ENCODE assay signal across 1 cellular context in genomic region chr17:8185580-8186445, GRCh38.
A peak's percentile ranks its signal among the peaks of the same experiment; 100 is the strongest.
TF ChIP-seq lines count a peak whose summit lies in the region.

No MANE protein-coding gene starts in this region.

TF ChIP-seq in HepG2, 621 proteins besides CTCF, POLR2A, EP300 and RAD21 (continued from another document and continues in another):
- TF ChIP-seq, protein P1, sequence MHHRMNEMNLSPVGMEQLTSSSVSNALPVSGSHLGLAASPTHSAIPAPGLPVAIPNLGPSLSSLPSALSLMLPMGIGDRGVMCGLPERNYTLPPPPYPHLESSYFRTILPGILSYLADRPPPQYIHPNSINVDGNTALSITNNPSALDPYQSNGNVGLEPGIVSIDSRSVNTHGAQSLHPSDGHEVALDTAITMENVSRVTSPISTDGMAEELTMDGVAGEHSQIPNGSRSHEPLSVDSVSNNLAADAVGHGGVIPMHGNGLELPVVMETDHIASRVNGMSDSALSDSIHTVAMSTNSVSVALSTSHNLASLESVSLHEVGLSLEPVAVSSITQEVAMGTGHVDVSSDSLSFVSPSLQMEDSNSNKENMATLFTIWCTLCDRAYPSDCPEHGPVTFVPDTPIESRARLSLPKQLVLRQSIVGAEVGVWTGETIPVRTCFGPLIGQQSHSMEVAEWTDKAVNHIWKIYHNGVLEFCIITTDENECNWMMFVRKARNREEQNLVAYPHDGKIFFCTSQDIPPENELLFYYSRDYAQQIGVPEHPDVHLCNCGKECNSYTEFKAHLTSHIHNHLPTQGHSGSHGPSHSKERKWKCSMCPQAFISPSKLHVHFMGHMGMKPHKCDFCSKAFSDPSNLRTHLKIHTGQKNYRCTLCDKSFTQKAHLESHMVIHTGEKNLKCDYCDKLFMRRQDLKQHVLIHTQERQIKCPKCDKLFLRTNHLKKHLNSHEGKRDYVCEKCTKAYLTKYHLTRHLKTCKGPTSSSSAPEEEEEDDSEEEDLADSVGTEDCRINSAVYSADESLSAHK (CRISPR knock-in tag; IDR thresholded peaks at IDR 0.05; ENCODE audit: borderline replicate concordance): no peak
- no peak for TF ChIP-seq E2F1 (CRISPR knock-in tag; IDR thresholded peaks at IDR 0.05)
- TF ChIP-seq AKAP8 (CRISPR knock-in tag; IDR thresholded peaks at IDR 0.05): no peak
- no peak for TF ChIP-seq ZNF776 (CRISPR knock-in tag; IDR thresholded peaks at IDR 0.05)
- no peak for TF ChIP-seq MAFG (CRISPR knock-in tag; IDR thresholded peaks at IDR 0.05)
- TF ChIP-seq NPAS2 (CRISPR knock-in tag; IDR thresholded peaks at IDR 0.05; ENCODE audit: borderline replicate concordance): no peak
- no peak for TF ChIP-seq PCBP2 (optimal IDR thresholded peaks at IDR 0.05; ENCODE audit: low read depth, low read length, poor library complexity, severe bottlenecking)
- no peak for TF ChIP-seq ZNF850 (CRISPR knock-in tag; conservative IDR thresholded peaks at IDR 0.05)
- TF ChIP-seq ESRRA (CRISPR knock-in tag; IDR thresholded peaks at IDR 0.05; ENCODE audit: low read depth): 0 out of 2 replicates have a peak, but pooled peaks have one; percentile 9
- TF ChIP-seq EHMT2 (IDR thresholded peaks at IDR 0.05; ENCODE audit: borderline replicate concordance, low read depth, low read length): no peak
- TF ChIP-seq ELF1 (CRISPR knock-in tag; IDR thresholded peaks at IDR 0.05): no peak; the same call in 1 of the 2 replicates
- no peak for TF ChIP-seq MBD4 (IDR thresholded peaks at IDR 0.05; ENCODE audit: borderline replicate concordance, low read length)
- 0 out of 2 replicates have a peak, but pooled peaks have one; percentile 0 for TF ChIP-seq THAP7 (CRISPR knock-in tag; IDR thresholded peaks at IDR 0.05)
- TF ChIP-seq CCAR2 (optimal IDR thresholded peaks at IDR 0.05; ENCODE audit: low read depth, low read length): no peak
- TF ChIP-seq KMT2A (CRISPR knock-in tag; IDR thresholded peaks at IDR 0.05): no peak
- TF ChIP-seq FOXP4 (CRISPR knock-in tag; IDR thresholded peaks at IDR 0.05): peak; percentile 37; the same call in 1 of the 2 replicates
- TF ChIP-seq REL (CRISPR knock-in tag; conservative IDR thresholded peaks at IDR 0.05): no peak
- TF ChIP-seq ZNF460 (CRISPR knock-in tag; IDR thresholded peaks at IDR 0.05; ENCODE audit: borderline replicate concordance): no peak
- no peak for TF ChIP-seq CREB3 (CRISPR knock-in tag; IDR thresholded peaks at IDR 0.05)
- no peak for TF ChIP-seq NR1H2 (CRISPR knock-in tag; IDR thresholded peaks at IDR 0.05; ENCODE audit: borderline replicate concordance, low read depth)
- no peak for TF ChIP-seq ZNF180 (CRISPR knock-in tag; IDR thresholded peaks at IDR 0.05; ENCODE audit: borderline replicate concordance, low read depth)
- no peak for TF ChIP-seq SMAD9 (CRISPR knock-in tag; IDR thresholded peaks at IDR 0.05)
- TF ChIP-seq ZNF660 (CRISPR knock-in tag; IDR thresholded peaks at IDR 0.05; ENCODE audit: borderline replicate concordance, low read depth): no peak
- TF ChIP-seq, protein P2, sequence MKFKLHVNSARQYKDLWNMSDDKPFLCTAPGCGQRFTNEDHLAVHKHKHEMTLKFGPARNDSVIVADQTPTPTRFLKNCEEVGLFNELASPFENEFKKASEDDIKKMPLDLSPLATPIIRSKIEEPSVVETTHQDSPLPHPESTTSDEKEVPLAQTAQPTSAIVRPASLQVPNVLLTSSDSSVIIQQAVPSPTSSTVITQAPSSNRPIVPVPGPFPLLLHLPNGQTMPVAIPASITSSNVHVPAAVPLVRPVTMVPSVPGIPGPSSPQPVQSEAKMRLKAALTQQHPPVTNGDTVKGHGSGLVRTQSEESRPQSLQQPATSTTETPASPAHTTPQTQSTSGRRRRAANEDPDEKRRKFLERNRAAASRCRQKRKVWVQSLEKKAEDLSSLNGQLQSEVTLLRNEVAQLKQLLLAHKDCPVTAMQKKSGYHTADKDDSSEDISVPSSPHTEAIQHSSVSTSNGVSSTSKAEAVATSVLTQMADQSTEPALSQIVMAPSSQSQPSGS (CRISPR knock-in tag; IDR thresholded peaks at IDR 0.05): peak; percentile 58; the same call in 1 of the 2 replicates
- no peak for TF ChIP-seq MAFK (conservative IDR thresholded peaks at IDR 0.05 in 1 of 2, IDR thresholded peaks at IDR 0.05 in 1 of 2; ENCODE audit: low read length in 2 of 2)
- no peak for TF ChIP-seq PLSCR1 (CRISPR knock-in tag; IDR thresholded peaks at IDR 0.05; ENCODE audit: borderline replicate concordance)
- TF ChIP-seq KMT2B (CRISPR knock-in tag; IDR thresholded peaks at IDR 0.05): no peak
- TF ChIP-seq, protein P3, sequence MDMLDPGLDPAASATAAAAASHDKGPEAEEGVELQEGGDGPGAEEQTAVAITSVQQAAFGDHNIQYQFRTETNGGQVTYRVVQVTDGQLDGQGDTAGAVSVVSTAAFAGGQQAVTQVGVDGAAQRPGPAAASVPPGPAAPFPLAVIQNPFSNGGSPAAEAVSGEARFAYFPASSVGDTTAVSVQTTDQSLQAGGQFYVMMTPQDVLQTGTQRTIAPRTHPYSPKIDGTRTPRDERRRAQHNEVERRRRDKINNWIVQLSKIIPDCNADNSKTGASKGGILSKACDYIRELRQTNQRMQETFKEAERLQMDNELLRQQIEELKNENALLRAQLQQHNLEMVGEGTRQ (IDR thresholded peaks at IDR 0.05; ENCODE audit: low read depth, low read length): no peak
- TF ChIP-seq, protein P3 (CRISPR knock-in tag; IDR thresholded peaks at IDR 0.05; ENCODE audit: borderline replicate concordance): no peak
- peak; percentile 40; the same call in 1 of the 2 replicates for TF ChIP-seq KDM3A (CRISPR knock-in tag; IDR thresholded peaks at IDR 0.05; ENCODE audit: low read depth)
- no peak for TF ChIP-seq ZNF235 (CRISPR knock-in tag; IDR thresholded peaks at IDR 0.05; ENCODE audit: borderline replicate concordance)
- no peak for TF ChIP-seq ZFAT (CRISPR knock-in tag; conservative IDR thresholded peaks at IDR 0.05)
- no peak for TF ChIP-seq ZNF546 (CRISPR knock-in tag; conservative IDR thresholded peaks at IDR 0.05)
- peak; percentile 58 for TF ChIP-seq FOSL2 (CRISPR knock-in tag; IDR thresholded peaks at IDR 0.05)
- TF ChIP-seq ZNF335 (CRISPR knock-in tag; IDR thresholded peaks at IDR 0.05): no peak
- no peak for TF ChIP-seq ZKSCAN5 (CRISPR knock-in tag; IDR thresholded peaks at IDR 0.05)
- 0 out of 2 replicates have a peak, but pooled peaks have one; percentile 10 for TF ChIP-seq NR2F2 (IDR thresholded peaks at IDR 0.05; ENCODE audit: borderline replicate concordance, low read depth)
- TF ChIP-seq, protein P4, sequence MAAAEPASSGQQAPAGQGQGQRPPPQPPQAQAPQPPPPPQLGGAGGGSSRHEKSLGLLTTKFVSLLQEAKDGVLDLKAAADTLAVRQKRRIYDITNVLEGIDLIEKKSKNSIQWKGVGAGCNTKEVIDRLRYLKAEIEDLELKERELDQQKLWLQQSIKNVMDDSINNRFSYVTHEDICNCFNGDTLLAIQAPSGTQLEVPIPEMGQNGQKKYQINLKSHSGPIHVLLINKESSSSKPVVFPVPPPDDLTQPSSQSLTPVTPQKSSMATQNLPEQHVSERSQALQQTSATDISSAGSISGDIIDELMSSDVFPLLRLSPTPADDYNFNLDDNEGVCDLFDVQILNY (CRISPR knock-in tag; conservative IDR thresholded peaks at IDR 0.05): no peak
- no peak; the same call in 1 of the 2 replicates for TF ChIP-seq ZNF556 (CRISPR knock-in tag; IDR thresholded peaks at IDR 0.05; ENCODE audit: borderline replicate concordance)
- no peak for TF ChIP-seq TCF7 (IDR thresholded peaks at IDR 0.05; ENCODE audit: low read depth)
- TF ChIP-seq TBX2 (CRISPR knock-in tag; IDR thresholded peaks at IDR 0.05; ENCODE audit: borderline replicate concordance): no peak; the same call in 1 of the 2 replicates
- no peak for TF ChIP-seq TAF1 (CRISPR knock-in tag; IDR thresholded peaks at IDR 0.05)
- no peak; the same call in 1 of the 2 replicates for TF ChIP-seq HDAC1 (CRISPR knock-in tag; IDR thresholded peaks at IDR 0.05)
- TF ChIP-seq CREBL2 (CRISPR knock-in tag; IDR thresholded peaks at IDR 0.05; ENCODE audit: borderline replicate concordance): no peak
- no peak for TF ChIP-seq FOXP1 (IDR thresholded peaks at IDR 0.05)
- no peak for TF ChIP-seq FOXP1 (CRISPR knock-in tag; IDR thresholded peaks at IDR 0.05)
- no peak for TF ChIP-seq GLI4 (CRISPR knock-in tag; IDR thresholded peaks at IDR 0.05; ENCODE audit: borderline replicate concordance)
- TF ChIP-seq PCBP1 (IDR thresholded peaks at IDR 0.05; ENCODE audit: borderline replicate concordance, low read depth, low read length): no peak
- TF ChIP-seq CBFB (CRISPR knock-in tag; IDR thresholded peaks at IDR 0.05): peak; percentile 44; the same call in 1 of the 2 replicates
- no peak for TF ChIP-seq HMG20B (CRISPR knock-in tag; conservative IDR thresholded peaks at IDR 0.05)
- TF ChIP-seq BCLAF1 (IDR thresholded peaks at IDR 0.05): no peak
- TF ChIP-seq ZNF749 (CRISPR knock-in tag; IDR thresholded peaks at IDR 0.05; ENCODE audit: borderline replicate concordance): no peak
- TF ChIP-seq, protein P5, sequence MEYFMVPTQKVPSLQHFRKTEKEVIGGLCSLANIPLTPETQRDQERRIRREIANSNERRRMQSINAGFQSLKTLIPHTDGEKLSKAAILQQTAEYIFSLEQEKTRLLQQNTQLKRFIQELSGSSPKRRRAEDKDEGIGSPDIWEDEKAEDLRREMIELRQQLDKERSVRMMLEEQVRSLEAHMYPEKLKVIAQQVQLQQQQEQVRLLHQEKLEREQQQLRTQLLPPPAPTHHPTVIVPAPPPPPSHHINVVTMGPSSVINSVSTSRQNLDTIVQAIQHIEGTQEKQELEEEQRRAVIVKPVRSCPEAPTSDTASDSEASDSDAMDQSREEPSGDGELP (IDR thresholded peaks at IDR 0.05; ENCODE audit: borderline replicate concordance, low read depth): peak; percentile 62; the same call in 1 of the 2 replicates
